Comparison of ENCODE assay signal across 8 cellular contexts in the genomic region with DNA sequence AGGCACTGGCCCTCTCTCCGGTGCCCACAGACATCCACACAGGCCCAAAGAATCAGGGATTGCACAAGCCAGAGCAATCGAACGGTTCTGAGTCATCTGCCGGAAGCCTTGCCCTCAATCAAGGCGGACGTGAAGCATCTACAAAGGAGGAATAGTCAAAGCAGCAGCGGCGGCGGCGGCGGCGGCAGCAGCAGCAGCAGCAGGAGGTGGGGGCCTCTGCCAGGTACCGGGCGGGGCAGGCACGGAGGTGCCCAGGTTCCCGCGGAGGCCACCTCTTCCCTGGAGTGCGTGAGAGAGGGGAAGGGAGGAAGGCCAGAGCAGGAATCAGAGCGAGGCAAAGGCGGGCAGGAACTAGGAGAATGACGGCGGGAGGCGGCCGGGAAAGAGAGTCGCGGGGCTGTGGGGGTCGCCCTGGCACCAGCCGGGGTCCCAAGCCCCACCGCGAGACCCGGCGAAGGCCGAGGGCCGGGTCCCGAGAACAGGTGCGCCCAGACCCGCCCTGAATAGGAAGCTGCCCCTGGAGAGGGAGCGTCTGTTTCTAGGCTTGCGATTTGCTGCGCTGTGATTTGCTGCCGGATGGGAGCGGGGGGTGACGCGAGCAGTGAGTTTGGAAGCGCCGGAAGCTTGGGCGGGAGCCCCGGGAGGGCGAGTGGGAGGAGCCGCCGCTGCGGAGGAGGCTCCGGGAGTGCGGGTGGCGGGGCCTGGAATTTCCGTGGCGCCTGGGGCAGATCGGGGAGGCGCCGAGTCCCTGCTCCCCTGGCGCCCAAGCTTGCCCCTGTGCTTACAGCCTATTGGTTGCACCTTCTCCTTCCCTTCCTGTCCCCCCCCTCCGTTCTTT. TPM values are rescaled to one million over a fixed set of nuclear protein-coding genes. Genes with fewer than 3 reads are reported as not detected.
DNase-seq lines count a peak whose midpoint lies in the region; ATAC-seq and TF ChIP-seq lines count a peak whose summit lies in the region.

A gene with protein sequence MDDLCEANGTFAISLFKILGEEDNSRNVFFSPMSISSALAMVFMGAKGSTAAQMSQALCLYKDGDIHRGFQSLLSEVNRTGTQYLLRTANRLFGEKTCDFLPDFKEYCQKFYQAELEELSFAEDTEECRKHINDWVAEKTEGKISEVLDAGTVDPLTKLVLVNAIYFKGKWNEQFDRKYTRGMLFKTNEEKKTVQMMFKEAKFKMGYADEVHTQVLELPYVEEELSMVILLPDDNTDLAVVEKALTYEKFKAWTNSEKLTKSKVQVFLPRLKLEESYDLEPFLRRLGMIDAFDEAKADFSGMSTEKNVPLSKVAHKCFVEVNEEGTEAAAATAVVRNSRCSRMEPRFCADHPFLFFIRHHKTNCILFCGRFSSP (plus strand): TSS at position 117 of the 838 bp plus-strand sequence. CDS start 8,228 bp downstream, outside the sequence.

- peak within 1 kb of the TSS; percentile 64 to 86 for H3K4me3 ChIP-seq in CD4-positive, alpha-beta memory T cell (ENCODE audit: low read length in 2 of 2)
- H3K4me3 ChIP-seq in epithelial cell of esophagus (ENCODE audit: low read length) (peak within 1 kb of the TSS; percentile 79), mucosa of descending colon (peak within 1 kb of the TSS; percentile 48)

- H3K27me3 Mint-ChIP-seq in CD4-positive, alpha-beta memory T cell, result no peaks in the 10 kb centered on the region

- peak; percentile 73 to 89 (median 77) for DNase-seq in CD4-positive, alpha-beta memory T cell
- DNase-seq in GM20000 (ENCODE audit: low spot score), result peak; percentile 84
- DNase-seq in HS-5 (ENCODE audit: low read depth), result peak; percentile 65
- DNase-seq in NOMO-1 treated with dmso at 0.1 percent for 144 hours (lab: John Stamatoyannopoulos, UW; ENCODE audit: unreplicated experiment), result peak; percentile 81
- DNase-seq in activated T-cell treated with anti-CD3 and anti-CD28 coated beads for 4 hours, result peak; percentile 62
- DNase-seq in epithelial cell of esophagus (ENCODE audit: low read depth), result peak; percentile 98
- peak; percentile 95 to 96 (median 95) for DNase-seq in mucosa of descending colon
- DNase-seq in stimulated activated CD8-positive, alpha-beta memory T cell treated with anti-CD3 and anti-CD28 coated beads, Interleukin-4, amount 100 ng/mL, for 1 hour (ENCODE audit: low read depth in 2 of 2, low spot score in 1 of 2), result peak; percentile 52 to 62

- peak within 1 kb of the TSS; percentile 90 for H3K27ac ChIP-seq in CD4-positive, alpha-beta memory T cell (ENCODE audit: low read depth, low read length)

- H3K9me3 ChIP-seq in CD4-positive, alpha-beta memory T cell (ENCODE audit: control insufficient read depth in 1 of 2, low read length in 2 of 2), result no peaks in the 10 kb centered on the region
- H3K9me3 ChIP-seq in mucosa of descending colon, result no peaks in the 10 kb centered on the region

- intact Hi-C loops in CD4-positive, alpha-beta memory T cell (cut with micrococcal nuclease), result loop anchor here (1.0 to 5.0 kb wide), 4 partner anchors 9 to 1783 kb away; partner anchors contain the start of genes PHLPP1, PIGN, RELCH and VPS4B
- intact Hi-C loops in mucosa of descending colon (cut with DNase I, micrococcal nuclease), result no loop called here

- TF ChIP-seq CTCF in GM20000 (IDR thresholded peaks at IDR 0.05; ENCODE audit: extremely low read depth, missing control alignments) (no peak), epithelial cell of esophagus (IDR thresholded peaks at IDR 0.05; ENCODE audit: insufficient read depth, low read depth, low read length, missing control alignments) (no peak), mucosa of descending colon (IDR thresholded peaks at IDR 0.05) (no peak)

- H3K27me3 ChIP-seq in CD4-positive, alpha-beta memory T cell (ENCODE audit: insufficient read depth, low read length), result no peaks in the 10 kb centered on the region

- peaks cover 22 to 37% (median 25%) of the 10 kb centered on the region in 4 donors for H3K4me1 Mint-ChIP-seq in CD4-positive, alpha-beta memory T cell

- POLR2A ChIA-PET in CD4-positive, alpha-beta memory T cell (lab: Charles Lee; ENCODE audit: partially characterized antibody), result interaction anchor here (0.7 to 0.9 kb wide), 5 partner anchors 14 to 1447 kb away, joined by 3 to 5 read pairs (median 4); partner anchors contain the start of genes VPS4B and ZCCHC2

- H3K36me3 ChIP-seq in CD4-positive, alpha-beta memory T cell (ENCODE audit: insufficient read depth, low read length), result no peaks in the 10 kb centered on the region
- H3K36me3 ChIP-seq in mucosa of descending colon (ENCODE audit: low read depth), result no peaks in the 10 kb centered on the region

- H3K27ac Mint-ChIP-seq in CD4-positive, alpha-beta memory T cell, result peak within 1 kb of the TSS; percentile 82 to 98 (median 96)

- H3K4me3 Mint-ChIP-seq in CD4-positive, alpha-beta memory T cell, result peak within 1 kb of the TSS; percentile 87 to 99 (median 96)

- H3K4me1 ChIP-seq in CD4-positive, alpha-beta memory T cell (ENCODE audit: insufficient read depth, low read length), result peaks cover 16% of the 10 kb centered on the region
- H3K4me1 ChIP-seq in mucosa of descending colon (ENCODE audit: low read depth), result peaks cover 7% of the 10 kb centered on the region

- peaks cover 0 to 4% of the 10 kb centered on the region in 2 donors for H3K36me3 Mint-ChIP-seq in CD4-positive, alpha-beta memory T cell

- no peaks in the 10 kb centered on the region for H3K9me3 Mint-ChIP-seq in CD4-positive, alpha-beta memory T cell

- CTCF ChIA-PET in CD4-positive, alpha-beta memory T cell (lab: Charles Lee; ENCODE audit: partially characterized antibody), result interaction anchor here (0.8 to 1.6 kb wide), 2 partner anchors 34 to 452 kb away, joined by 3 to 4 read pairs; no protein-coding TSS in a partner anchor

- peak; percentile 96 for ATAC-seq in mucosa of descending colon

RNA-seq across cellular contexts. Expression of the gene that starts here (rescaled TPM):
- 10 to 100 TPM; 13.8 to 16.3 TPM for total RNA-seq in CD4-positive, alpha-beta memory T cell
- polyA plus RNA-seq in CD4-positive, alpha-beta memory T cell, result 10 to 100 TPM; 14.2 to 16.3 TPM
- total RNA-seq in mucosa of descending colon, result 10 to 100 TPM; 10.7 to 27.3 (median 12.3) TPM

Comparison
In these comparisons a context has a peak if more than half of its experiments do, and no peak if none do; other contexts are left out.
1. Peak in every context shown above with its lines: DNase-seq, ATAC-seq, H3K4me3 ChIP-seq and H3K27ac ChIP-seq.